Comparison of ENCODE assay signal across 8 cellular contexts in genomic region chr4:6641971-6642320, GRCh38. TPM values are rescaled to one million over a fixed set of nuclear protein-coding genes. Genes with fewer than 3 reads are reported as not detected.
A peak's percentile ranks its signal among the peaks of the same experiment; 100 is the strongest.
DNase-seq lines count a peak whose midpoint lies in the region; ATAC-seq and TF ChIP-seq lines count a peak whose summit lies in the region.

No MANE protein-coding gene starts in this region.

- H3K4me3 ChIP-seq in ascending aorta (peak overlapping the region; percentile 76 to 89), testis (peak overlapping the region; percentile 84 to 85)

- no peak for ATAC-seq in activated CD4-positive, alpha-beta T cell treated with anti-CD3 and anti-CD28 coated beads for 36 hours
- no peak for ATAC-seq in GM18519 (IDR thresholded peaks at IDR 0.05; ENCODE audit: low FRiP score, unreplicated experiment)
- ATAC-seq in HG03135 (IDR thresholded peaks at IDR 0.05; ENCODE audit: unreplicated experiment): no peak
- no peak for ATAC-seq in HG03045 (IDR thresholded peaks at IDR 0.05; ENCODE audit: unreplicated experiment)

- DNase-seq in activated CD4-positive, alpha-beta T cell treated with anti-CD3 and anti-CD28 coated beads for 36 hours: no peak
- no peak for DNase-seq in activated CD4-positive, alpha-beta T cell treated with anti-CD3 and anti-CD28 coated beads, Interleukin-2, amount 50 U/mL, for 1 hour
- peak in 1 of 2 donors; percentile 53 for DNase-seq in ascending aorta (ENCODE audit: low spot score in 2 of 2)
- DNase-seq in left kidney (ENCODE audit: low read depth, low spot score): peak; percentile 40
- no peak for DNase-seq in testis

- no peak for TF ChIP-seq CTCF in ascending aorta (IDR thresholded peaks at IDR 0.05)
- TF ChIP-seq CTCF in testis (IDR thresholded peaks at IDR 0.05): no peak

- no peaks in the 10 kb centered on the region for H3K9me3 ChIP-seq in ascending aorta
- H3K9me3 ChIP-seq in testis: no peaks in the 10 kb centered on the region

- H3K27me3 Mint-ChIP-seq in activated CD4-positive, alpha-beta T cell treated with anti-CD3 and anti-CD28 coated beads for 36 hours: no peaks in the 10 kb centered on the region

- 14 to 17% methylated on average over 5 of the region's 5 CpGs for WGBS in testis, 2 donors

- peak overlapping the region; percentile 100 for H3K27ac Mint-ChIP-seq in activated CD4-positive, alpha-beta T cell treated with anti-CD3 and anti-CD28 coated beads for 36 hours

- no peaks in the 10 kb centered on the region for H3K27me3 ChIP-seq in ascending aorta
- no peaks in the 10 kb centered on the region for H3K27me3 ChIP-seq in testis

- H3K9me3 Mint-ChIP-seq in activated CD4-positive, alpha-beta T cell treated with anti-CD3 and anti-CD28 coated beads for 36 hours (ENCODE audit: low read depth): no peaks in the 10 kb centered on the region

- peaks cover 13 to 15% of the 10 kb centered on the region in 2 donors for H3K36me3 ChIP-seq in ascending aorta
- H3K36me3 ChIP-seq in testis (ENCODE audit: low read depth, missing control alignments): no peaks in the 10 kb centered on the region

- peaks cover 4 to 16% of the 10 kb centered on the region in 2 donors for H3K4me1 ChIP-seq in ascending aorta
- H3K4me1 ChIP-seq in testis: peaks cover 24% of the 10 kb centered on the region

- H3K36me3 Mint-ChIP-seq in activated CD4-positive, alpha-beta T cell treated with anti-CD3 and anti-CD28 coated beads for 36 hours (ENCODE audit: low read depth): peaks cover 30% of the 10 kb centered on the region

- no peak for TF ChIP-seq POLR2A in testis (IDR thresholded peaks at IDR 0.05)

- peak overlapping the region; percentile 94 to 97 for H3K27ac ChIP-seq in ascending aorta
- H3K27ac ChIP-seq in testis: peak overlapping the region; percentile 95 to 97

- peak overlapping the region; percentile 96 for H3K4me3 Mint-ChIP-seq in activated CD4-positive, alpha-beta T cell treated with anti-CD3 and anti-CD28 coated beads for 36 hours

- POLR2A ChIA-PET in activated CD4-positive, alpha-beta T cell treated with anti-CD3 and anti-CD28 coated beads for 36 hours (lab: Charles Lee): interaction anchor here (2.6 to 2.7 kb wide), 2 partner anchors 32 to 67 kb away, joined by 16 to 27 read pairs; partner anchors contain the start of gene MRFAP1L1

- intact Hi-C loops in activated CD4-positive, alpha-beta T cell treated with anti-CD3 and anti-CD28 coated beads for 36 hours (cut with DNase I, micrococcal nuclease): loop anchor here in 1 of 2 experiments (2.0 kb wide), 1 partner anchor 345 kb away; no protein-coding TSS in a partner anchor
- intact Hi-C loops in ascending aorta (cut with DNase I) (loop anchor here (2.0 to 10.0 kb wide), 8 partner anchors 23 to 425 kb away; partner anchors contain the start of genes GRPEL1, KIAA0232, MAN2B2 and TADA2B), testis (cut with DNase I; ENCODE audit: low total_unique reads) (no loop called here)

- CTCF ChIA-PET in activated CD4-positive, alpha-beta T cell treated with anti-CD3 and anti-CD28 coated beads for 36 hours (lab: Charles Lee): interaction anchor here (0.7 to 2.5 kb wide), 7 partner anchors 12 to 345 kb away, joined by 3 to 7 read pairs (median 6); partner anchors contain the start of gene MRFAP1L1

- H3K4me1 Mint-ChIP-seq in activated CD4-positive, alpha-beta T cell treated with anti-CD3 and anti-CD28 coated beads for 36 hours: peaks cover 27% of the 10 kb centered on the region

RNA-seq across cellular contexts. Expression of gene MRFAP1, which starts 1.5 kb away (rescaled TPM):
- total RNA-seq in activated CD4-positive, alpha-beta T cell treated with anti-CD3 and anti-CD28 coated beads for 36 hours: 100 to 1,000 TPM in 1 of 2 experiments, 10 to 100 TPM in 1; 66.8 to 122 TPM
- total RNA-seq in ascending aorta: 109 TPM
- total RNA-seq in testis: 100 to 1,000 TPM; 289 to 308 TPM
- polyA plus RNA-seq in testis (ENCODE audit: insufficient read depth, low read depth, low replicate concordance): 382 TPM

RNA-seq across cellular contexts. Expression of gene S100P, which starts 51.7 kb away (rescaled TPM):
- total RNA-seq in activated CD4-positive, alpha-beta T cell treated with anti-CD3 and anti-CD28 coated beads for 36 hours: 1 to 10 TPM; 1.9 to 2.1 TPM
- total RNA-seq in ascending aorta (not detected), testis (1 to 10 TPM in 1 of 2 donors, under 1 TPM in 1; 0.19 to 2.1 TPM)
- 3.5 TPM for polyA plus RNA-seq in testis (ENCODE audit: insufficient read depth, low read depth, low replicate concordance)
